ENCODE assay signal across 7 cellular contexts in the genomic region with DNA sequence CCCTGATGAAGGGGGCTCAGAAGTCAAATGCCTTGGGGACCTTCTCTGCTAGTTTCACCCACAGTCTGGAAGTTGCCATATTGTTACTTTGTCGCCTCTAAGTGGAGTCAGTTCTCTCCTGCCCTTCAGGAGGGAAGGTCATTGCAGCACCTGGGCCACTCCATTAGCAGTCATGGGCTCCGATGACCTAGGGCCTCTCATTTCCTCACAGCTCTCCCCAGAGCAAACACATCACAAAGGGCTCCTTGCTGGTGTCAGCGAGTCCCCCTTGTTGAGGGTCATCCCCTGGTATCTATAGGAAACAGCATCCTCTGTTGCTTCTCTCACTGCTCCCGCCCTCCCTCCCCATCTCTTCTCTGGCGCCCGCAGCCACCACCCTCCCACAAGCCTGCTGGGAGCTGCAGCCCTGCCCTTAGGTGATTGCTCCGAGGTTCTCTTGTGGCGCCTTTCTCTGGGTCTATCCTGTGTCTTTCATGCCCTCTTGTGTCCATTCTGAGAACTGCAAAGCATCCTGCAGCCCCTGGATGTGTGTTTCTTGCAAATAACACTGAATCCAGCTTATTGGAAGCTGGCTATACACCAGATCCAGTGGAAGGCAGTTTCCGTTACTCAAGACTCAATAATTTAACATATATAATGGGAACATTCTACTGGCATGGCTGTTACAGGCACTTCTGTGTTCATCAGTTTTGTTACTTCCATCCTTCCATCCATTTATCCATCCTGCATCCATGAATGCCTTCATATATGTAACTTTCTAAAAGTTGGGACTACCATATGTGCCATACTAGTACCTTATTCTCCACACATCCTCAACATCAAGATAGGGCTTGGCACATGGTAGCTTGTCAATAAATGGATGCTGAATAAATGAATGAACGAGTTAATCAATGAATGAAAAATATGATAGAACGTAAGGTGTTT. TPM values are rescaled to one million over a fixed set of nuclear protein-coding genes. Genes with fewer than 3 reads are reported as not detected.
A peak's percentile ranks its signal among the peaks of the same experiment; 100 is the strongest.
DNase-seq lines count a peak whose midpoint lies in the region; ATAC-seq, FAIRE-seq and TF ChIP-seq lines count a peak whose summit lies in the region.

No MANE protein-coding gene starts in this region.

- no peak overlapping the region for H3K27ac Mint-ChIP-seq in activated T-helper 2 cell treated with anti-CD3 and anti-CD28 coated beads, Interferon-gamma antibody, Interleukin-2, Interleukin-4, amounts not matched to agents 10 μg/mL and 5 μg/mL and 100 μg/mL, durations not matched to agents 14 hours and 24 hours and 36 hours

- H3K4me2 ChIP-seq in Karpas-422 (ENCODE audit: low read depth, low read length, poor library complexity, severe bottlenecking) (no peak overlapping the region), PC-3 (ENCODE audit: low read length) (no peak overlapping the region)

- H3K4me3 ChIP-seq in Karpas-422 (ENCODE audit: low read length): no peak overlapping the region
- H3K4me3 ChIP-seq in PC-3 (ENCODE audit: low read length): no peak overlapping the region
- no peak overlapping the region for H3K4me3 ChIP-seq in pancreas

- no peaks in the 10 kb centered on the region for H3K9me2 ChIP-seq in Karpas-422 (replicated peaks; ENCODE audit: insufficient read depth, low read length)
- no peaks in the 10 kb centered on the region for H3K9me2 ChIP-seq in PC-3 (replicated peaks; ENCODE audit: low read length)

- no peaks in the 10 kb centered on the region for H3K36me3 Mint-ChIP-seq in activated T-helper 2 cell treated with anti-CD3 and anti-CD28 coated beads, Interferon-gamma antibody, Interleukin-2, Interleukin-4, amounts not matched to agents 10 μg/mL and 5 μg/mL and 100 μg/mL, durations not matched to agents 14 hours and 24 hours and 36 hours (ENCODE audit: low read depth)

- no peaks in the 10 kb centered on the region for H3K9me3 Mint-ChIP-seq in activated T-helper 2 cell treated with anti-CD3 and anti-CD28 coated beads, Interferon-gamma antibody, Interleukin-2, Interleukin-4, amounts not matched to agents 10 μg/mL and 5 μg/mL and 100 μg/mL, durations not matched to agents 14 hours and 24 hours and 36 hours

- H3K27ac ChIP-seq in Karpas-422 (ENCODE audit: low read length) (no peak overlapping the region), PC-3 (ENCODE audit: low read length) (no peak overlapping the region), pancreas (no peak overlapping the region)

- H3K27me3 ChIP-seq in Karpas-422 (ENCODE audit: low read length): no peaks in the 10 kb centered on the region
- H3K27me3 ChIP-seq in PC-3 (ENCODE audit: low read length): no peaks in the 10 kb centered on the region
- no peaks in the 10 kb centered on the region for H3K27me3 ChIP-seq in pancreas

- no peaks in the 10 kb centered on the region for H3K4me1 Mint-ChIP-seq in activated T-helper 2 cell treated with anti-CD3 and anti-CD28 coated beads, Interferon-gamma antibody, Interleukin-2, Interleukin-4, amounts not matched to agents 10 μg/mL and 5 μg/mL and 100 μg/mL, durations not matched to agents 14 hours and 24 hours and 36 hours (ENCODE audit: low read depth)

- DNase-seq in Karpas-422 (peak; percentile 88), PC-3 (peak; percentile 74), globus pallidus (ENCODE audit: low spot score) (peak; percentile 52), pancreas (peak; percentile 65 to 86 (median 74)), GDM1 (lab: John Stamatoyannopoulos, UW) (no peak)
- peak; percentile 17 for DNase-seq in activated T-helper 2 cell treated with anti-CD3 and anti-CD28 coated beads, Interferon-gamma antibody, Interleukin-2, Interleukin-4, amounts not matched to agents 10 μg/mL and 5 μg/mL and 100 μg/mL, durations not matched to agents 14 hours and 24 hours and 36 hours (ENCODE audit: low spot score)

- H3K9ac ChIP-seq in Karpas-422 (ENCODE audit: low read length) (no peak overlapping the region), PC-3 (ENCODE audit: low read length) (no peak overlapping the region)

- no peak overlapping the region for H3K4me3 Mint-ChIP-seq in activated T-helper 2 cell treated with anti-CD3 and anti-CD28 coated beads, Interferon-gamma antibody, Interleukin-2, Interleukin-4, amounts not matched to agents 10 μg/mL and 5 μg/mL and 100 μg/mL, durations not matched to agents 14 hours and 24 hours and 36 hours (ENCODE audit: low read depth)

- peaks cover 4% of the 10 kb centered on the region for H3K27me3 Mint-ChIP-seq in activated T-helper 2 cell treated with anti-CD3 and anti-CD28 coated beads, Interferon-gamma antibody, Interleukin-2, Interleukin-4, amounts not matched to agents 10 μg/mL and 5 μg/mL and 100 μg/mL, durations not matched to agents 14 hours and 24 hours and 36 hours (ENCODE audit: low read depth)

- no TSS peak for BruUV-seq in PC-3 (replicated peaks; lab: Mats Ljungman, UMichigan)

- H3K9me3 ChIP-seq in Karpas-422 (ENCODE audit: low read length): no peaks in the 10 kb centered on the region
- no peaks in the 10 kb centered on the region for H3K9me3 ChIP-seq in PC-3 (ENCODE audit: low read length)
- no peaks in the 10 kb centered on the region for H3K9me3 ChIP-seq in pancreas

- intact Hi-C loops in PC-3 (cut with micrococcal nuclease): loop anchor here (2.0 kb wide), 1 partner anchor 477 kb away; no protein-coding TSS in a partner anchor
- intact Hi-C loops in activated T-helper 2 cell treated with anti-CD3 and anti-CD28 coated beads, Interferon-gamma antibody, Interleukin-2, Interleukin-4, amounts not matched to agents 10 μg/mL and 5 μg/mL and 100 μg/mL, durations not matched to agents 14 hours and 24 hours and 36 hours (cut with micrococcal nuclease): loop anchor here (1.0 kb wide), 1 partner anchor 476 kb away; no protein-coding TSS in a partner anchor
- intact Hi-C loops in pancreas (cut with DNase I): loop anchor here in 1 of 3 donors (10.0 kb wide), 1 partner anchor 479 kb away; no protein-coding TSS in a partner anchor

- POLR2A ChIA-PET in PC-3 (lab: Charles Lee; ENCODE audit: unreplicated experiment): no interaction called here

- no peaks in the 10 kb centered on the region for H3F3A ChIP-seq in PC-3 (ENCODE audit: low read length, unreplicated experiment)

- no peak overlapping the region for H2AFZ ChIP-seq in Karpas-422 (ENCODE audit: low read length)
- no peak overlapping the region for H2AFZ ChIP-seq in PC-3 (ENCODE audit: low read length)

- TF ChIP-seq CTCF in GM12874 (IDR thresholded peaks at IDR 0.05; ENCODE audit: insufficient read depth, low read depth, low read length): peak; percentile 81
- TF ChIP-seq CTCF in PC-3 (conservative IDR thresholded peaks at IDR 0.05; ENCODE audit: low read depth, low read length): peak; percentile 69
- peak; percentile 75 to 91 (median 86) for TF ChIP-seq CTCF in pancreas (IDR thresholded peaks at IDR 0.05)

- FAIRE-seq in pancreas (lab: Jason Lieb, UNC): no peak

- WGBS in pancreas, 2 donors: 27% methylated on average over 11 of the region's 11 CpGs

- H4K20me1 ChIP-seq in Karpas-422 (ENCODE audit: insufficient read depth, low read depth, low read length) (no peaks in the 10 kb centered on the region), PC-3 (ENCODE audit: low read length) (no peaks in the 10 kb centered on the region)

- H3K4me1 ChIP-seq in Karpas-422 (ENCODE audit: low read length) (no peaks in the 10 kb centered on the region), PC-3 (ENCODE audit: insufficient read depth, low read length) (no peaks in the 10 kb centered on the region), pancreas (peaks cover 0 to 13% (median 0%) of the 10 kb centered on the region in 3 donors)

- ATAC-seq in PC-3 (peak; percentile 74), pancreas (peak; percentile 70 to 89 (median 85))

- CTCF ChIA-PET in PC-3 (lab: Charles Lee): interaction anchor here (0.7 to 1.3 kb wide), 2 partner anchors 476 to 687 kb away, joined by 3 to 4 read pairs; no protein-coding TSS in a partner anchor

- H3K79me2 ChIP-seq in Karpas-422 (ENCODE audit: low read length): no peaks in the 10 kb centered on the region
- no peaks in the 10 kb centered on the region for H3K79me2 ChIP-seq in PC-3 (ENCODE audit: low read length)

- no peaks in the 10 kb centered on the region for H3K36me3 ChIP-seq in Karpas-422 (ENCODE audit: insufficient read depth, low read length)
- no peaks in the 10 kb centered on the region for H3K36me3 ChIP-seq in PC-3 (ENCODE audit: low read depth, low read length)
- H3K36me3 ChIP-seq in pancreas: no peaks in the 10 kb centered on the region

RNA-seq across cellular contexts. Expression of gene PDILT, which starts 21.2 kb away (rescaled TPM):
- total RNA-seq in Karpas-422 (2014; rRNA removed; shearing (Covaris generic); ENCODE audit: low replicate concordance): not detected in 2 replicates
- total RNA-seq in PC-3 (2014; rRNA removed) (not detected in 2 replicates), pancreas (not detected)
- total RNA-seq in activated T-helper 2 cell treated with anti-CD3 and anti-CD28 coated beads, Interferon-gamma antibody, Interleukin-2, Interleukin-4, amounts not matched to agents 10 μg/mL and 5 μg/mL and 100 μg/mL, durations not matched to agents 14 hours and 24 hours and 36 hours: 0.07 TPM in 1 of 2 replicates, not detected in the other
- not detected for polyA plus RNA-seq in pancreas

RNA-seq across cellular contexts. Expression of gene ACSM5, which starts 26.0 kb away (rescaled TPM):
- not detected in 2 replicates for total RNA-seq in Karpas-422 (2014; rRNA removed; shearing (Covaris generic); ENCODE audit: low replicate concordance)
- total RNA-seq in PC-3 (2014; rRNA removed): not detected in 2 replicates
- total RNA-seq in activated T-helper 2 cell treated with anti-CD3 and anti-CD28 coated beads, Interferon-gamma antibody, Interleukin-2, Interleukin-4, amounts not matched to agents 10 μg/mL and 5 μg/mL and 100 μg/mL, durations not matched to agents 14 hours and 24 hours and 36 hours: not detected in 2 replicates
- 1 to 10 TPM in 1 of 6 donors, under 1 TPM in 5; 0.25 to 1.0 (median 0.68) TPM for total RNA-seq in pancreas
- polyA plus RNA-seq in pancreas: 1 to 10 TPM; 1.0 to 1.3 TPM

RNA-seq across cellular contexts. Expression of gene UMOD, which starts 30.9 kb away (rescaled TPM):
- total RNA-seq in Karpas-422 (2014; rRNA removed; shearing (Covaris generic); ENCODE audit: low replicate concordance): not detected in 2 replicates
- total RNA-seq in PC-3 (2014; rRNA removed) (not detected in 2 replicates), pancreas (1 to 10 TPM; 1.3 to 9.6 (median 3.4) TPM)
- total RNA-seq in activated T-helper 2 cell treated with anti-CD3 and anti-CD28 coated beads, Interferon-gamma antibody, Interleukin-2, Interleukin-4, amounts not matched to agents 10 μg/mL and 5 μg/mL and 100 μg/mL, durations not matched to agents 14 hours and 24 hours and 36 hours: not detected in 2 replicates
- polyA plus RNA-seq in pancreas: 1 to 10 TPM; 2.3 to 5.5 TPM

RNA-seq across cellular contexts. Expression of gene GP2, which starts 56.1 kb away (rescaled TPM):
- not detected in 2 replicates for total RNA-seq in Karpas-422 (2014; rRNA removed; shearing (Covaris generic); ENCODE audit: low replicate concordance)
- total RNA-seq in PC-3 (2014; rRNA removed): not detected in 2 replicates
- not detected in 2 replicates for total RNA-seq in activated T-helper 2 cell treated with anti-CD3 and anti-CD28 coated beads, Interferon-gamma antibody, Interleukin-2, Interleukin-4, amounts not matched to agents 10 μg/mL and 5 μg/mL and 100 μg/mL, durations not matched to agents 14 hours and 24 hours and 36 hours
- over 10,000 TPM; 14,691 to 38,505 (median 27,302) TPM for total RNA-seq in pancreas
- over 10,000 TPM in 1 of 2 donors, 1,000 to 10,000 TPM in 1; 7,130 to 10,292 TPM for polyA plus RNA-seq in pancreas
